10 cellular contexts compared by ENCODE assay signal in the genomic region with DNA sequence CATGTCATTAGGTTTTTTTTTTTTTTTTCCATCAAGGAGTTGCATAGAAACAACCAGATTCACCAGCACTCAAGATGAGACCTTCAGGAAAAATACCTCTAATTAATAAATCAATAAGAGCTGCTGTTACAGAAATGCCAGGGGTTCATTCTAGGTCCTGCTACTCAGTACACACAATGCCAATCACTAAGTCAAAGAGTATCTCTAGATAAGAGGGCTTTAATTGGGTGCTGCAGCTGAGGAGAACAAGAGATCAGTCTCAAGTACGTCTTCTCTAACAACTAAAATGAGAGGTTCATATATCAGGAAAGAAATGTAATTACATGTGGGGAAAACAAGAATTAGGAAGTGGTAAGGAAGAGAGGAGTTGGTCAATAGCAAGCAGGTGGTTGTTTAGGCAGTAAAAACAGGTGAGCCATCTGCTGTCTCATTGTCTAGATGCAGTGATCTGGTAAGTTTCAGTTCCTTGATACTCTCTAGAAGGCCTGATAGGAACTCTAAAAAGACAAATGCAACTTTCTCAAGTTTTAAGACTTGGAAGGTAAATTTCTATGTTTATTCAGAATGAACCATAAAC.
DNase-seq lines count a peak whose midpoint lies in the region; ATAC-seq and TF ChIP-seq lines count a peak whose summit lies in the region.
"Had no signal": no experiment of that assay in that cellular context is flagged by ENCODE, and none has a peak within 500 bp of the region (broad histone marks: within the 10 kb centered on the region; RNA-seq: fewer than 3 reads in every experiment).

No MANE protein-coding gene starts in this region.

- intact Hi-C loops in uterus (cut with DNase I; ENCODE audit: low total_unique reads), result no loop called here

- TF ChIP-seq POLR2A in uterus (IDR thresholded peaks at IDR 0.05), result no peak

- H3K4me1 ChIP-seq in MM.1S (ENCODE audit: low read length) (peaks cover 19% of the 10 kb centered on the region), uterus (no peaks in the 10 kb centered on the region)
- H3K4me1 ChIP-seq: A549 had no signal

- no peaks in the 10 kb centered on the region for H4K20me1 ChIP-seq in MM.1S (ENCODE audit: insufficient read depth, low read length)

- H3K9me2 ChIP-seq in MM.1S (replicated peaks; ENCODE audit: insufficient read depth, low read length), result no peaks in the 10 kb centered on the region

- H3K27me3 ChIP-seq in MM.1S (replicated peaks; ENCODE audit: insufficient read depth, low read length), result no peaks in the 10 kb centered on the region
- no peaks in the 10 kb centered on the region for H3K27me3 ChIP-seq in uterus

- H3K36me3 ChIP-seq in MM.1S (replicated peaks; ENCODE audit: insufficient read depth, low read length), result no peaks in the 10 kb centered on the region
- H3K36me3 ChIP-seq in uterus, result no peaks in the 10 kb centered on the region
- H3K36me3 ChIP-seq: WERI-Rb-1 had no signal

- peak overlapping the region; percentile 31 for H3K4me2 ChIP-seq in MM.1S (ENCODE audit: low read depth, low read length)
- H3K4me2 ChIP-seq: A549 had no signal

- peaks cover 27% of the 10 kb centered on the region for H3K4me1 Mint-ChIP-seq in stimulated activated memory B cell treated with anti-CD40 and anti-IgM and Interleukin-4, amounts not matched to agents 10 μg/mL and 1 μg/mL and 100 μg/mL, for 72 hours

- H3K9me3 Mint-ChIP-seq in stimulated activated memory B cell treated with anti-CD40 and anti-IgM and Interleukin-4, amounts not matched to agents 10 μg/mL and 1 μg/mL and 100 μg/mL, for 72 hours, result peaks cover 8% of the 10 kb centered on the region

- H3K36me3 Mint-ChIP-seq in stimulated activated memory B cell treated with anti-CD40 and anti-IgM and Interleukin-4, amounts not matched to agents 10 μg/mL and 1 μg/mL and 100 μg/mL, for 72 hours, result no peaks in the 10 kb centered on the region

- H3K4me3 Mint-ChIP-seq in stimulated activated memory B cell treated with anti-CD40 and anti-IgM and Interleukin-4, amounts not matched to agents 10 μg/mL and 1 μg/mL and 100 μg/mL, for 72 hours, result no peak overlapping the region

- H3K27me3 Mint-ChIP-seq in stimulated activated memory B cell treated with anti-CD40 and anti-IgM and Interleukin-4, amounts not matched to agents 10 μg/mL and 1 μg/mL and 100 μg/mL, for 72 hours, result no peaks in the 10 kb centered on the region

- ATAC-seq in HG02840 (IDR thresholded peaks at IDR 0.05; ENCODE audit: low FRiP score, unreplicated experiment), result peak; percentile 100
- ATAC-seq in stimulated activated memory B cell treated with anti-CD40 and anti-IgM and Interleukin-4, amounts not matched to agents 10 μg/mL and 1 μg/mL and 100 μg/mL, for 72 hours, result peak; percentile 97
- ATAC-seq: A549 had no signal

- H3K9me3 ChIP-seq in MM.1S (replicated peaks; ENCODE audit: insufficient read depth, low read length), result no peaks in the 10 kb centered on the region
- H3K9me3 ChIP-seq in uterus, result no peaks in the 10 kb centered on the region
- H3K9me3 ChIP-seq: A549 had no signal

- H2AFZ ChIP-seq in MM.1S (ENCODE audit: low read length), result no peak overlapping the region; the same call in 1 of the 2 replicates

- peaks cover 6% of the 10 kb centered on the region; the same call in 1 of the 2 replicates for H3F3A ChIP-seq in MM.1S (ENCODE audit: insufficient read depth, low read length)

- DNase-seq in NCI-H2196 (lab: John Stamatoyannopoulos, UW; ENCODE audit: unreplicated experiment) (peak; percentile 1), NCI-H2196 treated with DMSO at 0.1 percent for 48 hours (lab: John Stamatoyannopoulos, UW; ENCODE audit: unreplicated experiment) (no peak), MM.1S (peak; percentile 80), uterus (no peak), superior temporal gyrus (ENCODE audit: extremely low spot score) (no peak)
- no peak for DNase-seq in effector CD8-positive, alpha-beta T cell (lab: John Stamatoyannopoulos, UW)
- DNase-seq: WERI-Rb-1 had no signal

- no peak overlapping the region for H3K4me3 ChIP-seq in MM.1S (ENCODE audit: low read length)
- H3K4me3 ChIP-seq in uterus, result no peak overlapping the region
- H3K4me3 ChIP-seq: A549 had no signal

- H3K9ac ChIP-seq in MM.1S (ENCODE audit: low read length), result no peak overlapping the region

- H3K27ac Mint-ChIP-seq in stimulated activated memory B cell treated with anti-CD40 and anti-IgM and Interleukin-4, amounts not matched to agents 10 μg/mL and 1 μg/mL and 100 μg/mL, for 72 hours, result peak overlapping the region; percentile 79

- H3K27ac ChIP-seq in MM.1S (ENCODE audit: low read length) (peak overlapping the region; percentile 58; the same call in 1 of the 2 replicates), uterus (no peak overlapping the region)
- H3K27ac ChIP-seq: A549, WERI-Rb-1 had no signal

- no peaks in the 10 kb centered on the region for H3K79me2 ChIP-seq in MM.1S (ENCODE audit: low read length)

- TF ChIP-seq CTCF in MM.1S (IDR thresholded peaks at IDR 0.05; ENCODE audit: low read length), result no peak
- no peak for TF ChIP-seq CTCF in uterus (IDR thresholded peaks at IDR 0.05)

Comparison
In these comparisons a context has a peak if more than half of its experiments do, and no peak if none do; other contexts are left out.
1. DNase-seq: peak in NCI-H2196 (single experiment) and MM.1S (single experiment); none in NCI-H2196 treated with DMSO at 0.1 percent for 48 hours (single experiment), effector CD8-positive, alpha-beta T cell (single experiment), uterus (0 of 2) and superior temporal gyrus (single experiment).